ENCODE assay signal across 16 cellular contexts in the genomic region with DNA sequence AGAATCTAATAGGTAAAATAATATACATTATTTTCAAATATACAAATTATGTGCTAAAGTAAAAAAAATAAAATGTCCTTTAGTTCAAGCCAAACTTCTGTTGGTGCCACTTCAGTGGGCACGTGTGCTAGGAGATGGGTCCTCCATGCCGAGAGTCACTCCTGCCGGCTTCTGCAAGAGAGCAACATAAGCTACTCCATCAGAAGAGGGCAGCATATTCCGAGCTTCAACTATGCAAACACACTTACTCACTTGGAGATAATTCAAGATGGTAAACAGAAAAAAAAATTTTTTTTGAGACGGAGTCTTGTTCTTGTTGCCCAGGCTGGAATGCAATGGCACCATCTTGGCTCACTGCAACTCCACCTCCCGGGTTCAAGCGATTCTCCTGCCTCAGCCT. TPM values are rescaled to one million over a fixed set of nuclear protein-coding genes. Genes with fewer than 3 reads are reported as not detected.
DNase-seq lines count a peak whose midpoint lies in the region; TF ChIP-seq lines count a peak whose summit lies in the region.
"Had no signal": no experiment of that assay in that cellular context is flagged by ENCODE, and none has a peak within 500 bp of the region (broad histone marks: within the 10 kb centered on the region; RNA-seq: fewer than 3 reads in every experiment).

No MANE protein-coding gene starts in this region.

- no peaks in the 10 kb centered on the region for H3K9me3 ChIP-seq in adrenal gland (replicated peaks in 1 of 3)
- H3K9me3 ChIP-seq: BLaER1 treated with 17β-estradiol and CSF1 and Interleukin-3, amounts not matched to agents 10 nM and 100 nM had no signal

- DNase-seq in EH (ENCODE audit: low read depth) (peak; percentile 20), SK-MEL-5 (ENCODE audit: low read depth, low spot score) (peak; percentile 14), fibroblast of gingiva (ENCODE audit: low read depth) (peak; percentile 16), mesendoderm (peak; percentile 38), NCI-H1694 (lab: John Stamatoyannopoulos, UW) (no peak), adrenal gland (no peak), AG20443 (ENCODE audit: low spot score) (no peak), COR-L47 (lab: John Stamatoyannopoulos, UW) (no peak)
- DNase-seq: mesenchymal stem cell; MV-4-11; NCI-H510A treated with DMSO at 0.1 percent for 48 hours; Right ventricle myocardium superior; stimulated activated CD4-positive, alpha-beta T cell treated with anti-CD3 and anti-CD28 coated beads, Interleukin-4, amount 100 ng/mL, for 1 hour; stimulated activated naive CD8-positive, alpha-beta T cell treated with anti-CD3 and anti-CD28 coated beads, Interleukin-15, Interleukin-2, amounts not matched to agents 100 U/mL and 50 U/mL, for 24 hours had no signal

- H3K27ac ChIP-seq in mesendoderm (ENCODE audit: low read depth, low read length) (no peak overlapping the region), adrenal gland (no peak overlapping the region)
- H3K27ac ChIP-seq: BLaER1 treated with 17β-estradiol and CSF1 and Interleukin-3, amounts not matched to agents 10 nM and 100 nM; parathyroid adenoma had no signal

- H3K36me3 ChIP-seq in mesendoderm (ENCODE audit: control insufficient read depth, insufficient read depth, low read length) (peaks cover 3% of the 10 kb centered on the region), adrenal gland (replicated peaks in 1 of 2) (peaks cover 0 to 67% of the 10 kb centered on the region in 2 donors)

- H3K79me2 ChIP-seq in mesendoderm (ENCODE audit: control insufficient read depth, insufficient read depth, low read length) = no peaks in the 10 kb centered on the region
- H3K79me2 ChIP-seq: parathyroid adenoma had no signal

- H2BK120ac ChIP-seq in mesendoderm (ENCODE audit: low read depth, low read length) = no peak overlapping the region

- H2BK5ac ChIP-seq in mesendoderm (ENCODE audit: low read length) = no peak overlapping the region

- H3K4me1 ChIP-seq in mesendoderm (ENCODE audit: control insufficient read depth, low read depth, low read length) = no peaks in the 10 kb centered on the region
- H3K4me1 ChIP-seq in adrenal gland (replicated peaks in 1 of 2) = no peaks in the 10 kb centered on the region
- H3K4me1 ChIP-seq: parathyroid adenoma had no signal

- H3K23ac ChIP-seq in mesendoderm (ENCODE audit: low read length) = no peak overlapping the region

- no peak overlapping the region for H2AK5ac ChIP-seq in mesendoderm (ENCODE audit: low read length)

- intact Hi-C loops in adrenal gland (cut with DNase I) = no loop called here

- no peak for TF ChIP-seq CTCF in adrenal gland (IDR thresholded peaks at IDR 0.05)

- no peak for TF ChIP-seq POLR2A in adrenal gland (IDR thresholded peaks at IDR 0.05)

- no peak overlapping the region for H4K8ac ChIP-seq in mesendoderm (ENCODE audit: low read depth, low read length)

- no CpG with 5 or more reads among the region's 7 CpGs for WGBS in mesendoderm (ENCODE audit: extremely low coverage, insufficient coverage, low lambda C conversion rate)
- WGBS in adrenal gland, 4 donors = 85 to 91% (median 89%) methylated on average over 7 of the region's 7 CpGs

- no peak overlapping the region for H3K4ac ChIP-seq in mesendoderm (ENCODE audit: low read depth, low read length)

- H3K27me3 ChIP-seq in mesendoderm (ENCODE audit: insufficient read depth, low read length, poor library complexity) = no peaks in the 10 kb centered on the region
- no peaks in the 10 kb centered on the region for H3K27me3 ChIP-seq in adrenal gland
- H3K27me3 ChIP-seq: BLaER1 treated with 17β-estradiol and CSF1 and Interleukin-3, amounts not matched to agents 10 nM and 100 nM had no signal

- H3K4me2 ChIP-seq in mesendoderm (ENCODE audit: low read length) = no peak overlapping the region
- H3K4me2 ChIP-seq: BLaER1 treated with 17β-estradiol and CSF1 and Interleukin-3, amounts not matched to agents 10 nM and 100 nM had no signal

- no peak overlapping the region for H3K18ac ChIP-seq in mesendoderm (ENCODE audit: low read length)

- H4K5ac ChIP-seq in mesendoderm (ENCODE audit: low read length) = no peak overlapping the region

- no peak overlapping the region for H3K56ac ChIP-seq in mesendoderm (ENCODE audit: low read length)

- in situ Hi-C loops in SK-MEL-5 (cut with HindIII; ENCODE audit: low pct_unique_long_range_greater_than_20kb, low sequenced_read_pairs) = no loop called here

- no peak overlapping the region for H2BK15ac ChIP-seq in mesendoderm (replicated peaks; ENCODE audit: low read depth)

- no peak overlapping the region for H3K9ac ChIP-seq in mesendoderm (ENCODE audit: low read length)
- H3K9ac ChIP-seq: BLaER1 treated with 17β-estradiol and CSF1 and Interleukin-3, amounts not matched to agents 10 nM and 100 nM; parathyroid adenoma had no signal

- H3K79me1 ChIP-seq in mesendoderm (ENCODE audit: low read length) = no peaks in the 10 kb centered on the region

- no peak overlapping the region for H3K4me3 ChIP-seq in mesendoderm (ENCODE audit: low read length)
- no peak overlapping the region for H3K4me3 ChIP-seq in adrenal gland
- H3K4me3 ChIP-seq: BLaER1 treated with 17β-estradiol and CSF1 and Interleukin-3, amounts not matched to agents 10 nM and 100 nM had no signal

RNA-seq across cellular contexts. Expression of a gene that starts 24.4 kb away (rescaled TPM):
- total RNA-seq in SK-MEL-5 (2014; rRNA removed; shearing (Covaris generic)) = 55.1 and 60.3 TPM in 2 replicates
- 60.1 and 61.7 TPM in 2 replicates for polyA plus RNA-seq in SK-MEL-5 (2015; cell fraction: cytosol; rRNA removed)
- polyA plus RNA-seq in SK-MEL-5 (2015; cell fraction: nucleus; rRNA removed) = 69.7 and 91.1 TPM in 2 replicates
- polyA plus RNA-seq in mesendoderm (2013, experiment 1 of 2) = 46.0 TPM
- 47.2 TPM for polyA plus RNA-seq in mesendoderm (2013, experiment 2 of 2)
- total RNA-seq in adrenal gland = 10 to 100 TPM; 27.4 to 36.1 (median 32.6) TPM
- polyA plus RNA-seq in adrenal gland = 10 to 100 TPM in 2 of 3 donors, 1 to 10 TPM in 1; 9.5 to 67.3 (median 14.2) TPM

RNA-seq across cellular contexts. Expression of a gene that starts 31.4 kb away (rescaled TPM):
- 32.9 and 36.2 TPM in 2 replicates for total RNA-seq in SK-MEL-5 (2014; rRNA removed; shearing (Covaris generic))
- 23.2 and 24.3 TPM in 2 replicates for polyA plus RNA-seq in SK-MEL-5 (2015; cell fraction: cytosol; rRNA removed)
- polyA plus RNA-seq in SK-MEL-5 (2015; cell fraction: nucleus; rRNA removed) = 50.1 and 56.6 TPM in 2 replicates
- polyA plus RNA-seq in mesendoderm (2013, experiment 1 of 2) = 11.3 TPM
- polyA plus RNA-seq in mesendoderm (2013, experiment 2 of 2) = 11.5 TPM
- 10 to 100 TPM; 38.4 to 98.4 (median 59.0) TPM for total RNA-seq in adrenal gland
- polyA plus RNA-seq in adrenal gland = 10 to 100 TPM; 31.5 to 48.5 (median 39.5) TPM

Comparison
In these comparisons a context has a peak if more than half of its experiments do, and no peak if none do; other contexts are left out.
1. DNase-seq: peak in EH (single experiment), SK-MEL-5 (single experiment), fibroblast of gingiva (single experiment) and mesendoderm (single experiment); none in NCI-H1694 (single experiment), adrenal gland (0 of 7), AG20443 (single experiment) and COR-L47 (single experiment).